25 cellular contexts compared by ENCODE assay signal in genomic region chr10:1268856-1269255, GRCh38.
DNase-seq lines count a peak whose midpoint lies in the region; ATAC-seq and TF ChIP-seq lines count a peak whose summit lies in the region.
"Had no signal": no experiment of that assay in that cellular context is flagged by ENCODE, and none has a peak within 500 bp of the region (broad histone marks: within the 10 kb centered on the region; RNA-seq: fewer than 3 reads in every experiment).

No MANE protein-coding gene starts in this region.

- peaks cover 9% of the 10 kb centered on the region for H3K27me3 Mint-ChIP-seq in type B pancreatic cell
- H3K27me3 Mint-ChIP-seq: activated naive CD4-positive, alpha-beta T cell treated with anti-CD3 and anti-CD28 coated beads, Interleukin-2, amount 50 U/mL, for 24 hours; stimulated activated naive CD8-positive, alpha-beta T cell treated with anti-CD3 and anti-CD28 coated beads, Interleukin-15, Interleukin-2, amounts not matched to agents 100 ng/mL and 50 ng/mL, for 24 hours had no signal

- no peak overlapping the region for H3K4me3 ChIP-seq in stomach
- H3K4me3 ChIP-seq: cardiac muscle cell, coronary artery, gastroesophageal sphincter, tibial artery had no signal

- H3K4me1 ChIP-seq in foreskin keratinocyte, result no peaks in the 10 kb centered on the region
- H3K4me1 ChIP-seq in stomach, result no peaks in the 10 kb centered on the region
- H3K4me1 ChIP-seq: gastroesophageal sphincter, parathyroid adenoma had no signal

- no peak for TF ChIP-seq EP300 in stomach (IDR thresholded peaks at IDR 0.05)

- peak; percentile 29 for ATAC-seq in foreskin keratinocyte
- ATAC-seq: gastroesophageal sphincter, right cardiac atrium had no signal

- intact Hi-C loops in stomach (cut with DNase I; ENCODE audit: low total_unique reads), result no loop called here

- no peak for TF ChIP-seq POLR2A in stomach (IDR thresholded peaks at IDR 0.05)

- TF ChIP-seq CTCF in foreskin keratinocyte (conservative IDR thresholded peaks at IDR 0.05) (no peak), type B pancreatic cell (conservative IDR thresholded peaks at IDR 0.05) (peak; percentile 47), stomach (IDR thresholded peaks at IDR 0.05) (no peak)

- peaks cover 35% of the 10 kb centered on the region for H3K4me1 Mint-ChIP-seq in type B pancreatic cell (ENCODE audit: unreplicated experiment)
- H3K4me1 Mint-ChIP-seq: CD8-positive, alpha-beta memory T cell had no signal

- H3K36me3 Mint-ChIP-seq in type B pancreatic cell, result no peaks in the 10 kb centered on the region
- H3K36me3 Mint-ChIP-seq: activated naive CD4-positive, alpha-beta T cell treated with anti-CD3 and anti-CD28 coated beads, Interleukin-2, amount 50 U/mL, for 24 hours; CD8-positive, alpha-beta memory T cell had no signal

- H3K4me3 Mint-ChIP-seq in type B pancreatic cell, result no peak overlapping the region
- H3K4me3 Mint-ChIP-seq: activated naive CD4-positive, alpha-beta T cell treated with anti-CD3 and anti-CD28 coated beads, Interleukin-2, amount 50 U/mL, for 24 hours; CD8-positive, alpha-beta memory T cell; stimulated activated naive CD8-positive, alpha-beta T cell treated with anti-CD3 and anti-CD28 coated beads, Interleukin-15, Interleukin-2, amounts not matched to agents 100 ng/mL and 50 ng/mL, for 24 hours had no signal

- no peaks in the 10 kb centered on the region for H3K36me3 ChIP-seq in stomach
- H3K36me3 ChIP-seq: cardiac muscle cell, gastroesophageal sphincter, tibial artery had no signal

- WGBS in stomach, 5 donors, result 15 to 35% (median 22%) methylated on average over 1 of the region's 1 CpG

- H3K27me3 ChIP-seq in foreskin keratinocyte (no peaks in the 10 kb centered on the region), stomach (peaks cover 0 to 8% (median 0%) of the 10 kb centered on the region in 3 donors)
- H3K27me3 ChIP-seq: cardiac muscle cell, tibial artery had no signal

- H3K9me3 Mint-ChIP-seq in type B pancreatic cell, result no peaks in the 10 kb centered on the region
- H3K9me3 Mint-ChIP-seq: activated naive CD4-positive, alpha-beta T cell treated with anti-CD3 and anti-CD28 coated beads, Interleukin-2, amount 50 U/mL, for 24 hours; CD8-positive, alpha-beta memory T cell; stimulated activated naive CD8-positive, alpha-beta T cell treated with anti-CD3 and anti-CD28 coated beads, Interleukin-15, Interleukin-2, amounts not matched to agents 100 ng/mL and 50 ng/mL, for 24 hours had no signal

- no peak overlapping the region for H3K27ac ChIP-seq in foreskin keratinocyte
- H3K27ac ChIP-seq in stomach, result no peak overlapping the region
- H3K27ac ChIP-seq: cardiac muscle cell, coronary artery, gastroesophageal sphincter, parathyroid adenoma, tibial artery had no signal

- no peaks in the 10 kb centered on the region for H3K9me3 ChIP-seq in stomach
- H3K9me3 ChIP-seq: gastroesophageal sphincter, tibial artery had no signal

- H3K27ac Mint-ChIP-seq in type B pancreatic cell, result no peak overlapping the region
- H3K27ac Mint-ChIP-seq: activated naive CD4-positive, alpha-beta T cell treated with anti-CD3 and anti-CD28 coated beads, Interleukin-2, amount 50 U/mL, for 24 hours; CD8-positive, alpha-beta memory T cell; stimulated activated naive CD8-positive, alpha-beta T cell treated with anti-CD3 and anti-CD28 coated beads, Interleukin-15, Interleukin-2, amounts not matched to agents 100 ng/mL and 50 ng/mL, for 24 hours had no signal

- peak; percentile 21 for DNase-seq in SIG-M5 treated with dmso at 0.1 percent for 504 hours (lab: John Stamatoyannopoulos, UW; ENCODE audit: unreplicated experiment)
- no peak for DNase-seq in SIG-M5 (lab: John Stamatoyannopoulos, UW)
- peak; percentile 19 for DNase-seq in NOMO-1 treated with dmso at 0.1 percent for 144 hours (lab: John Stamatoyannopoulos, UW; ENCODE audit: unreplicated experiment)
- no peak for DNase-seq in foreskin keratinocyte
- no peak for DNase-seq in type B pancreatic cell (ENCODE audit: extremely low spot score, unreplicated experiment)
- DNase-seq in iPS-NIHi11 (ENCODE audit: low spot score), result no peak
- DNase-seq in stomach, result no peak
- no peak for DNase-seq in NCI-H226
- DNase-seq: 8988T; activated CD4-positive, alpha-beta T cell treated with anti-CD3 and anti-CD28 coated beads, Interleukin-2, amount 50 U/mL, for 48 hours; activated CD4-positive, CD25-positive, alpha-beta regulatory T cell; activated CD8-positive, alpha-beta memory T cell treated with anti-CD3 and anti-CD28 coated beads, Interleukin-2, amount 50 U/mL, for 4 hours; CD8-positive, alpha-beta memory T cell; DMS153; GDM1; NCI-H1436 treated with DMSO at 0.1 percent for 48 hours; NCI-H524; right cardiac atrium had no signal

Comparison
In these comparisons a context has a peak if more than half of its experiments do, and no peak if none do; other contexts are left out.
1. DNase-seq: peak in SIG-M5 treated with dmso at 0.1 percent for 504 hours (single experiment) and NOMO-1 treated with dmso at 0.1 percent for 144 hours (single experiment); none in SIG-M5 (single experiment), foreskin keratinocyte (0 of 2), type B pancreatic cell (single experiment), iPS-NIHi11 (single experiment), stomach (single experiment) and NCI-H226 (single experiment).